Comparison of ENCODE assay signal across 23 cellular contexts in genomic region chr12:103493199-103493598, GRCh38. TPM values are rescaled to one million over a fixed set of nuclear protein-coding genes. Genes with fewer than 3 reads are reported as not detected.
DNase-seq lines count a peak whose midpoint lies in the region; ATAC-seq, FAIRE-seq and TF ChIP-seq lines count a peak whose summit lies in the region.
"Had no signal": no experiment of that assay in that cellular context is flagged by ENCODE, and none has a peak within 500 bp of the region (broad histone marks: within the 10 kb centered on the region; RNA-seq: fewer than 3 reads in every experiment).

No MANE protein-coding gene starts in this region.

- H3K27me3 Mint-ChIP-seq in MCF 10A (ENCODE audit: insufficient read depth, unreplicated experiment): no peaks in the 10 kb centered on the region

- CTCF ChIA-PET in MCF 10A (lab: Yijun Ruan, JAX) (interaction anchor here (0.7 kb wide), 2 partner anchors 92 to 140 kb away, joined by 3 read pairs; no protein-coding TSS in a partner anchor), H1 (lab: Charles Lee; ENCODE audit: partially characterized antibody) (interaction anchor here (0.7 to 2.8 kb wide), 5 partner anchors 10 to 637 kb away, joined by 3 to 11 read pairs (median 5); no protein-coding TSS in a partner anchor)

- no peak for TF ChIP-seq RAD21 in H1 (IDR thresholded peaks at IDR 0.05 in 1 of 2, conservative IDR thresholded peaks at IDR 0.05 in 1 of 2; ENCODE audit: low read depth in 2 of 2, low read length in 2 of 2)

- no peak overlapping the region for H3K18ac ChIP-seq in H1 (ENCODE audit: extremely low read depth, low read length)

- H3K9ac ChIP-seq in H1 (replicated peaks in 1 of 4; ENCODE audit: extremely low read depth in 1 of 4, low read depth in 3 of 4, low read length in 3 of 4): no peak overlapping the region

- no peak overlapping the region for H3K23ac ChIP-seq in H1 (ENCODE audit: insufficient read length)

- DNase-seq in MCF 10A (ENCODE audit: unreplicated experiment) (peak; percentile 73), breast epithelium (ENCODE audit: low spot score in 2 of 2) (no peak), H1 (ENCODE audit: low read depth in 1 of 2, low spot score in 2 of 2) (no peak), kidney tubule cell (ENCODE audit: low spot score) (peak; percentile 29), gastrocnemius medialis (no peak)
- no peak for DNase-seq in activated T-cell treated with anti-CD3 and anti-CD28 coated beads, Interleukin-2, amount 50 U/mL, for 1 hour
- DNase-seq: Calu3; DMS79 treated with DMSO at 0.1 percent for 48 hours; H7; KBM-7; MM.1S; NCI-H1694; NCI-H2227 treated with DMSO at 0.1 percent for 48 hours; NCI-H69; NK-92 treated with Interleukin-12 subunit alpha and Interleukin-12 subunit beta, amount 100 ng/mL, for 24 hours; PC-3 had no signal

- no peaks in the 10 kb centered on the region for H3K36me3 Mint-ChIP-seq in MCF 10A (ENCODE audit: insufficient read depth, unreplicated experiment)

- H3K36me3 ChIP-seq in breast epithelium (no peaks in the 10 kb centered on the region), H1 (ENCODE audit: control insufficient read depth in 2 of 4, insufficient read depth in 4 of 4, low read length in 3 of 4) (no peaks in the 10 kb centered on the region), gastrocnemius medialis (no peaks in the 10 kb centered on the region)

- no peak overlapping the region for H3K4ac ChIP-seq in H1 (replicated peaks; ENCODE audit: insufficient read length, low read depth, low read length)

- WGBS in H1 (ENCODE audit: extremely low coverage in 1 of 2, insufficient coverage in 1 of 2, insufficient read length in 1 of 2, insufficient replicate concordance in 2 of 2, low coverage in 1 of 2, low lambda C conversion rate in 2 of 2, missing lambda C conversion rate in 1 of 2), 2 experiments: 91% methylated on average over 4 of the region's 4 CpGs; no CpG with 5 or more reads in 1 of the 2 experiments

- H4K5ac ChIP-seq in H1 (ENCODE audit: insufficient read length, low read depth, low read length): no peak overlapping the region

- no peak overlapping the region for H2BK20ac ChIP-seq in H1 (ENCODE audit: low read length)

- TF ChIP-seq POLR2A in breast epithelium (IDR thresholded peaks at IDR 0.05): no peak
- TF ChIP-seq POLR2A in H1 (IDR thresholded peaks at IDR 0.05; ENCODE audit: control extremely low read depth in 1 of 2, low read depth in 2 of 2, low read length in 2 of 2): no peak
- TF ChIP-seq POLR2A in gastrocnemius medialis (IDR thresholded peaks at IDR 0.05): no peak

- H4K20me1 ChIP-seq in H1 (replicated peaks in 1 of 2; ENCODE audit: control insufficient read depth in 1 of 2, insufficient read depth in 2 of 2, low read length in 2 of 2): no peaks in the 10 kb centered on the region

- no peak overlapping the region for H4K8ac ChIP-seq in H1 (ENCODE audit: extremely low read depth, insufficient read depth, low read length)

- H3K56ac ChIP-seq in H1 (replicated peaks; ENCODE audit: insufficient read length, low read depth, low read length): no peak overlapping the region

- no peak overlapping the region for H2BK5ac ChIP-seq in H1 (ENCODE audit: low read depth, low read length)

- H2BK12ac ChIP-seq in H1 (ENCODE audit: low read depth, low read length): peak overlapping the region; percentile 22; the same call in 1 of the 2 replicates

- no peak overlapping the region for H2AK5ac ChIP-seq in H1 (ENCODE audit: low read depth, low read length)

- H4K91ac ChIP-seq in H1 (replicated peaks; ENCODE audit: insufficient read length, low read length): no peak overlapping the region

- H3K4me1 ChIP-seq in breast epithelium (no peaks in the 10 kb centered on the region), H1 (replicated peaks in 1 of 4; ENCODE audit: control insufficient read depth in 3 of 4, insufficient read depth in 4 of 4, low read length in 3 of 4) (peaks cover 2 to 12% (median 3%) of the 10 kb centered on the region in 4 experiments), gastrocnemius medialis (peaks cover 0 to 9% of the 10 kb centered on the region in 2 donors)

- H3K4me3 ChIP-seq in breast epithelium (no peak overlapping the region), H1 (ENCODE audit: extremely low read depth in 1 of 4, insufficient read depth in 2 of 4, low read depth in 3 of 4, low read length in 4 of 4) (no peak overlapping the region), gastrocnemius medialis (no peak overlapping the region)

- H2BK120ac ChIP-seq in H1 (replicated peaks; ENCODE audit: low read depth, low read length): no peak overlapping the region

- no peak overlapping the region for H3K4me2 ChIP-seq in H1 (ENCODE audit: insufficient read depth in 1 of 2, low read depth in 2 of 2, low read length in 2 of 2)

- H3K9me3 Mint-ChIP-seq in MCF 10A (ENCODE audit: unreplicated experiment): peaks cover 11% of the 10 kb centered on the region

- intact Hi-C loops in MCF 10A (cut with micrococcal nuclease): no loop called here
- intact Hi-C loops in breast epithelium (cut with DNase I; ENCODE audit: low total_unique reads): no loop called here
- intact Hi-C loops in gastrocnemius medialis (cut with DNase I; ENCODE audit: low total_unique reads): no loop called here

- peaks cover 0 to 10% of the 10 kb centered on the region in 2 donors for H3K27me3 ChIP-seq in breast epithelium
- H3K27me3 ChIP-seq in H1 (replicated peaks in 1 of 4; ENCODE audit: control insufficient read depth in 3 of 4, extremely low read depth in 1 of 4, insufficient read depth in 3 of 4, low read length in 3 of 4): peaks cover 0 to 4% (median 0%) of the 10 kb centered on the region in 4 experiments; a peak in 1 of 7 replicates
- peaks cover 19 to 33% (median 25%) of the 10 kb centered on the region in 3 donors for H3K27me3 ChIP-seq in gastrocnemius medialis

- peaks cover 7% of the 10 kb centered on the region; the same call in 1 of the 2 replicates for H3K23me2 ChIP-seq in H1 (ENCODE audit: low read depth, low read length)

- no peak overlapping the region for H3K14ac ChIP-seq in H1 (ENCODE audit: insufficient read length)

- no peak overlapping the region for H3K27ac ChIP-seq in breast epithelium
- no peak overlapping the region for H3K27ac ChIP-seq in H1 (ENCODE audit: low read depth, low read length)
- H3K27ac ChIP-seq in gastrocnemius medialis: no peak overlapping the region

- POLR2A ChIA-PET in MCF 10A (lab: Yijun Ruan, JAX) (interaction anchor here (0.8 kb wide), 1 partner anchor 30 kb away, joined by 3 read pairs; no protein-coding TSS in a partner anchor), H1 (lab: Charles Lee; ENCODE audit: partially characterized antibody) (no interaction called here)

- no peak overlapping the region for H3K4me3 Mint-ChIP-seq in MCF 10A (ENCODE audit: unreplicated experiment)

- H2AFZ ChIP-seq in H1 (ENCODE audit: low read length): no peak overlapping the region

- H3K27ac Mint-ChIP-seq in MCF 10A (ENCODE audit: low read depth, unreplicated experiment): no peak overlapping the region

- H2BK15ac ChIP-seq in H1 (ENCODE audit: low read length): no peak overlapping the region

- no peak for TF ChIP-seq EP300 in H1 (IDR thresholded peaks at IDR 0.05; ENCODE audit: borderline replicate concordance in 1 of 2, low read depth in 2 of 2, low read length in 2 of 2)

- BruUV-seq in MCF 10A (replicated peaks; lab: Mats Ljungman, UMichigan): no TSS peak

- in situ Hi-C loops in gastrocnemius medialis (cut with MboI; ENCODE audit: low sequenced_read_pairs in 4 of 4): no loop called here

- TF ChIP-seq CTCF in MCF 10A (IDR thresholded peaks at IDR 0.05; ENCODE audit: unreplicated experiment): no peak
- no peak for TF ChIP-seq CTCF in breast epithelium (IDR thresholded peaks at IDR 0.05)
- no peak for TF ChIP-seq CTCF in H1 (IDR thresholded peaks at IDR 0.05; ENCODE audit: control extremely low read depth in 1 of 3, insufficient read depth in 1 of 3, low read depth in 1 of 3, low read length in 3 of 3)
- TF ChIP-seq CTCF in gastrocnemius medialis (IDR thresholded peaks at IDR 0.05 in 4 of 5, conservative IDR thresholded peaks at IDR 0.05 in 1 of 5): no peak

- peaks cover 6% of the 10 kb centered on the region for H3K4me1 Mint-ChIP-seq in MCF 10A (ENCODE audit: insufficient read depth, unreplicated experiment)

- H3K9me3 ChIP-seq in breast epithelium (no peaks in the 10 kb centered on the region), H1 (ENCODE audit: insufficient read depth in 2 of 2, low read depth in 1 of 2, low read length in 1 of 2) (no peaks in the 10 kb centered on the region), gastrocnemius medialis (no peaks in the 10 kb centered on the region)

- no peaks in the 10 kb centered on the region for H3K79me1 ChIP-seq in H1 (ENCODE audit: low read depth, low read length)

- no peaks in the 10 kb centered on the region for H3K79me2 ChIP-seq in H1 (ENCODE audit: control insufficient read depth in 1 of 2, insufficient read depth in 2 of 2, low read length in 2 of 2)

- no peak for FAIRE-seq in H1 (lab: Jason Lieb, UNC)
- FAIRE-seq: GM18507, HTR-8/SVneo had no signal

- ATAC-seq in GM19035 (IDR thresholded peaks at IDR 0.05; ENCODE audit: unreplicated experiment) (no peak), gastrocnemius medialis (no peak)
- ATAC-seq: PC-3, SK-N-SH treated with all-trans-retinoic acid at 6 μM for 48 hours had no signal

TF ChIP-seq in H1, 55 proteins besides CTCF, POLR2A, EP300 and RAD21:
- TF ChIP-seq RBBP5 (IDR thresholded peaks at IDR 0.05; ENCODE audit: borderline replicate concordance, low read depth, low read length) (no peak), KDM1A (IDR thresholded peaks at IDR 0.05; ENCODE audit: borderline replicate concordance, low read length) (no peak), CHD1 (IDR thresholded peaks at IDR 0.05; ENCODE audit: low read depth, low read length) (no peak), EZH2 (IDR thresholded peaks at IDR 0.05; ENCODE audit: low read depth, low read length, severe bottlenecking) (no peak)

RNA-seq across cellular contexts. Expression of gene C12orf42, which starts 2.6 kb away (rescaled TPM):
- not detected in 2 replicates for total RNA-seq in MCF 10A (2022)
- total RNA-seq in breast epithelium: 1 to 10 TPM in 1 of 3 donors, not detected in 2; 1.6 TPM
- total RNA-seq in H1 (2021; fragmentation: NEBNext Ultra II Directional; extraction: Animal tissue kit (Norgen Biotek cat#: 25700)): not detected in 2 replicates
- 0.05 and 0.28 TPM in 2 replicates for polyA plus RNA-seq in H1 (2011; rRNA removed)
- polyA plus RNA-seq in H1 (2011; cell fraction: cytosol; rRNA removed): 0.09 TPM
- polyA plus RNA-seq in H1 (2011; cell fraction: nucleus; rRNA removed): 0.10 TPM
- not detected in 4 replicates for polyA plus RNA-seq in H1 (2012, experiment 1 of 2)
- not detected for polyA plus RNA-seq in H1 (2012, experiment 2 of 2)
- 0.10 TPM for polyA plus RNA-seq in H1 (2013, experiment 1 of 2)
- polyA plus RNA-seq in H1 (2013, experiment 2 of 2): 0.04 TPM
- polyA minus RNA-seq in H1 (2011; rRNA and poly(A)+ RNA removed): not detected in 2 replicates
- polyA minus RNA-seq in H1 (2011; cell fraction: cytosol; rRNA and poly(A)+ RNA removed): not detected
- polyA minus RNA-seq in H1 (2011; cell fraction: nucleus; rRNA and poly(A)+ RNA removed): not detected
- not detected for total RNA-seq in gastrocnemius medialis
- total RNA-seq: A172, Calu3, H7, NCI-H460, PC-3 had no signal
- polyA plus RNA-seq: BJ had no signal

Comparison
In these comparisons a context has a peak if more than half of its experiments do, and no peak if none do; other contexts are left out.
1. DNase-seq: peak in MCF 10A (single experiment) and kidney tubule cell (single experiment); none in breast epithelium (0 of 2), H1 (0 of 2), activated T-cell treated with anti-CD3 and anti-CD28 coated beads, Interleukin-2, amount 50 U/mL, for 1 hour (single experiment) and gastrocnemius medialis (0 of 2).